Comparison of ENCODE assay signal across 30 cellular contexts in genomic region chr3:55873523-55874254, GRCh38.
DNase-seq lines count a peak whose midpoint lies in the region; FAIRE-seq and TF ChIP-seq lines count a peak whose summit lies in the region.
"Had no signal": no experiment of that assay in that cellular context is flagged by ENCODE, and none has a peak within 500 bp of the region (broad histone marks: within the 10 kb centered on the region; RNA-seq: fewer than 3 reads in every experiment).

No MANE protein-coding gene starts in this region.

- no peaks in the 10 kb centered on the region for H3K9me3 ChIP-seq in AG04450 (ENCODE audit: control insufficient read depth, insufficient read depth, low read length)
- H3K9me3 ChIP-seq: gastrocnemius medialis, pancreas, right lobe of liver had no signal

- H3K4me3 ChIP-seq in AG04450 (ENCODE audit: low read depth, low read length), result no peak overlapping the region
- H3K4me3 ChIP-seq in brain microvascular endothelial cell (ENCODE audit: low read depth, low read length), result no peak overlapping the region
- H3K4me3 ChIP-seq: coronary artery, gastrocnemius medialis, pancreas, right lobe of liver had no signal

- no peak overlapping the region for H3K27ac Mint-ChIP-seq in mesothelial cell of epicardium
- H3K27ac Mint-ChIP-seq: activated CD8-positive, alpha-beta memory T cell treated with anti-CD3 and anti-CD28 coated beads, Interleukin-2, amount 10 ng/mL, durations not matched to agents 7 days and 5 days; activated naive CD4-positive, alpha-beta T cell treated with anti-CD3 and anti-CD28 coated beads, Interleukin-2, amount 50 U/mL, for 72 hours; activated T-helper 1 cell treated with anti-CD3 and anti-CD28 coated beads, Interleukin-12 subunit alpha, Interleukin-12 subunit beta, Interleukin-2, Interleukin-4 antibody, amounts not matched to agents 30 ng/mL and 10 ng/mL and 1 ng/mL, durations not matched to agents 14 hours and 24 hours and 36 hours; brain; CD4-positive, CD25-positive, alpha-beta regulatory T cell; naive thymus-derived CD8-positive, alpha-beta T cell; stimulated activated effector memory CD8-positive, alpha-beta T cell treated with anti-CD3 and anti-CD28 coated beads, Interleukin-12 subunit alpha, Interleukin-12 subunit beta, amount 100 ng/mL, for 72 hours; T-cell had no signal

- H3K4me1 Mint-ChIP-seq in mesothelial cell of epicardium, result peaks cover 25% of the 10 kb centered on the region
- H3K4me1 Mint-ChIP-seq: activated CD8-positive, alpha-beta memory T cell treated with anti-CD3 and anti-CD28 coated beads, Interleukin-2, amount 10 ng/mL, durations not matched to agents 7 days and 5 days; CD4-positive, CD25-positive, alpha-beta regulatory T cell; naive thymus-derived CD8-positive, alpha-beta T cell; stimulated activated effector memory CD8-positive, alpha-beta T cell treated with anti-CD3 and anti-CD28 coated beads, Interleukin-12 subunit alpha, Interleukin-12 subunit beta, amount 100 ng/mL, for 72 hours; T-cell had no signal

- in situ Hi-C loops in brain microvascular endothelial cell (cut with HindIII; ENCODE audit: low pct_ligation_motif_present, low sequenced_read_pairs), result no loop called here

- no peak for TF ChIP-seq CTCF in AG04450 (IDR thresholded peaks at IDR 0.05; ENCODE audit: low read depth, low read length)
- no peak for TF ChIP-seq CTCF in brain microvascular endothelial cell (IDR thresholded peaks at IDR 0.05; ENCODE audit: low read depth, low read length, missing control alignments)
- no peak for TF ChIP-seq CTCF in mesothelial cell of epicardium (IDR thresholded peaks at IDR 0.05; ENCODE audit: unreplicated experiment)

- H3K4me3 Mint-ChIP-seq in mesothelial cell of epicardium, result no peak overlapping the region
- H3K4me3 Mint-ChIP-seq: activated CD8-positive, alpha-beta memory T cell treated with anti-CD3 and anti-CD28 coated beads, Interleukin-2, amount 10 ng/mL, durations not matched to agents 7 days and 5 days; activated T-helper 1 cell treated with anti-CD3 and anti-CD28 coated beads, Interleukin-12 subunit alpha, Interleukin-12 subunit beta, Interleukin-2, Interleukin-4 antibody, amounts not matched to agents 30 ng/mL and 10 ng/mL and 1 ng/mL, durations not matched to agents 14 hours and 24 hours and 36 hours; brain; CD4-positive, CD25-positive, alpha-beta regulatory T cell; naive thymus-derived CD8-positive, alpha-beta T cell; stimulated activated effector memory CD8-positive, alpha-beta T cell treated with anti-CD3 and anti-CD28 coated beads, Interleukin-12 subunit alpha, Interleukin-12 subunit beta, amount 100 ng/mL, for 72 hours; T-cell had no signal

- peak; percentile 37 for DNase-seq in AG04450 (ENCODE audit: low read depth, low spot score)
- DNase-seq in M059J (ENCODE audit: low read depth), result peak; percentile 62
- peak; percentile 54 for DNase-seq in brain microvascular endothelial cell
- DNase-seq in kidney glomerular epithelial cell (lab: John Stamatoyannopoulos, UW), result peak; percentile 14
- no peak for DNase-seq in OCI-M2 (lab: John Stamatoyannopoulos, UW; ENCODE audit: unreplicated experiment)
- DNase-seq in mesothelial cell of epicardium (ENCODE audit: low spot score in 2 of 2, unreplicated experiment in 2 of 2), result no peak
- DNase-seq in frontal cortex (ENCODE audit: low spot score in 2 of 2), result no peak
- no peak for DNase-seq in hepatic stellate cell (ENCODE audit: low spot score)
- DNase-seq: activated CD4-positive, alpha-beta T cell treated with anti-CD3 and anti-CD28 coated beads for 4 hours; activated CD8-positive, alpha-beta memory T cell treated with anti-CD3 and anti-CD28 coated beads, Interleukin-2, amount 10 ng/mL, durations not matched to agents 7 days and 5 days; CD4-positive, CD25-positive, alpha-beta regulatory T cell; DMS153; gastrocnemius medialis; GOT3; KBM-7; kidney; naive thymus-derived CD8-positive, alpha-beta T cell; NCI-H1048; NCI-H2029; NCI-H510A treated with DMSO at 0.1 percent for 48 hours; pancreas; right lobe of liver; T-cell had no signal

- POLR2A ChIA-PET in AG04450 (lab: Yijun Ruan, JAX), result interaction anchor here (0.6 kb wide), 1 partner anchor 133 kb away, joined by 3 read pairs; no protein-coding TSS in a partner anchor

- H3K27ac ChIP-seq in AG04450 (ENCODE audit: low read depth, low read length) (peak overlapping the region; percentile 31), brain microvascular endothelial cell (no peak overlapping the region)
- H3K27ac ChIP-seq: coronary artery, gastrocnemius medialis, pancreas, right lobe of liver had no signal

- no peaks in the 10 kb centered on the region for H3K36me3 ChIP-seq in brain microvascular endothelial cell (replicated peaks)
- H3K36me3 ChIP-seq: gastrocnemius medialis, pancreas, right lobe of liver had no signal

- H3K27me3 Mint-ChIP-seq in mesothelial cell of epicardium (ENCODE audit: low read depth), result no peaks in the 10 kb centered on the region
- H3K27me3 Mint-ChIP-seq: activated CD8-positive, alpha-beta memory T cell treated with anti-CD3 and anti-CD28 coated beads, Interleukin-2, amount 10 ng/mL, durations not matched to agents 7 days and 5 days; CD4-positive, CD25-positive, alpha-beta regulatory T cell had no signal

- CTCF ChIA-PET in AG04450 (lab: Charles Lee), result no interaction called here

- H3K27me3 ChIP-seq in AG04450 (ENCODE audit: control insufficient read depth, insufficient read depth, low read length) (peaks cover 6% of the 10 kb centered on the region), brain microvascular endothelial cell (replicated peaks) (no peaks in the 10 kb centered on the region)
- H3K27me3 ChIP-seq: gastrocnemius medialis, pancreas, right lobe of liver had no signal

- FAIRE-seq in frontal cortex (lab: Jason Lieb, UNC), result no peak
- FAIRE-seq: endometrium, GM12892, kidney, pancreas had no signal

- no peaks in the 10 kb centered on the region for H3K9me3 Mint-ChIP-seq in mesothelial cell of epicardium
- H3K9me3 Mint-ChIP-seq: activated T-helper 1 cell treated with anti-CD3 and anti-CD28 coated beads, Interleukin-12 subunit alpha, Interleukin-12 subunit beta, Interleukin-2, Interleukin-4 antibody, amounts not matched to agents 30 ng/mL and 10 ng/mL and 1 ng/mL, durations not matched to agents 14 hours and 24 hours and 36 hours; brain; stimulated activated effector memory CD8-positive, alpha-beta T cell treated with anti-CD3 and anti-CD28 coated beads, Interleukin-12 subunit alpha, Interleukin-12 subunit beta, amount 100 ng/mL, for 72 hours had no signal

- no peaks in the 10 kb centered on the region for H3K36me3 Mint-ChIP-seq in mesothelial cell of epicardium
- H3K36me3 Mint-ChIP-seq: activated CD8-positive, alpha-beta memory T cell treated with anti-CD3 and anti-CD28 coated beads, Interleukin-2, amount 10 ng/mL, durations not matched to agents 7 days and 5 days; activated naive CD4-positive, alpha-beta T cell treated with anti-CD3 and anti-CD28 coated beads, Interleukin-2, amount 50 U/mL, for 72 hours; CD4-positive, CD25-positive, alpha-beta regulatory T cell; naive thymus-derived CD8-positive, alpha-beta T cell; stimulated activated effector memory CD8-positive, alpha-beta T cell treated with anti-CD3 and anti-CD28 coated beads, Interleukin-12 subunit alpha, Interleukin-12 subunit beta, amount 100 ng/mL, for 72 hours; T-cell had no signal

Comparison
In these comparisons a context has a peak if more than half of its experiments do, and no peak if none do; other contexts are left out.
1. DNase-seq: peak in AG04450 (single experiment), M059J (single experiment), brain microvascular endothelial cell (single experiment) and kidney glomerular epithelial cell (single experiment); none in OCI-M2 (single experiment), mesothelial cell of epicardium (0 of 2), frontal cortex (0 of 2) and hepatic stellate cell (single experiment).